In the genomic region with DNA sequence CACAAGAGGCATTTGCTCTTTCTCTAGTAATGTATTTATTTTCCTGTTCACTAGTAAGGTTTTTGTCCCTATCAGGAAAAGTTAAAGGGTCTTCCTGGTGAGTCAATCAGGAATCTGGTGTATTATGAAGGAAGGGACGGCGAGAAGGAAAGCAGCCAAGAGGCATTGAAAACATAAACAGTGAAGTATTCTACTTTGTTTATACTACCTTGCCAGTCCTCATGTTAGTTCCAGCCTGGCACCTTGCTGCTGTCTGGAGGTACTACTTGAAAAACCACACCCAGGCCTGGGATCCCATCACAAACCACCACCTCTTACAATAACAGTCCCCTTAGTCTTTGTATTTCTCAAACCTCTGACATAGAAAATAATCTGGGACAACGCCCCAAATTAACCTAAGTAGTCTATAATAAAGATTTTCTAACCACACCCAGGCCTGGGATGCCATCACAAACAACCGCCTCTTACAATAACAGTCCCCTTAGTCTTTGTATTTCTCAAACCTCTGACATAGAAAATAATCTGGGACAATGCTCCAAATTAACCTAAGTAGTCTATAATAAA, we compare ENCODE assay signal across 24 cellular contexts.
"Had no signal": no experiment of that assay in that cellular context is flagged by ENCODE, and none has a peak within 500 bp of the region (broad histone marks: within the 10 kb centered on the region; RNA-seq: fewer than 3 reads in every experiment).

No MANE protein-coding gene starts in this region.

- H3K9me3 ChIP-seq: body of pancreas, mucosa of descending colon, pancreas, psoas muscle, right atrium auricular region, thyroid gland, upper lobe of right lung had no signal

- H3K36me3 ChIP-seq: cardiac muscle cell, heart left ventricle, pancreas, right atrium auricular region, thyroid gland, upper lobe of right lung had no signal

- DNase-seq: activated CD4-positive, alpha-beta memory T cell treated with anti-CD3 and anti-CD28 coated beads for 36 hours; activated CD4-positive, alpha-beta T cell treated with anti-CD3 and anti-CD28 coated beads for 48 hours; activated effector memory CD4-positive, alpha-beta T cell treated with Interleukin-2 at 50 U/mL for 16 hours; activated naive CD4-positive, alpha-beta T cell treated with anti-CD3 and anti-CD28 coated beads, Interleukin-2, amount 50 U/mL, for 16 hours; activated naive CD8-positive, alpha-beta T cell treated with anti-CD3 and anti-CD28 coated beads, Interleukin-2, amount 50 U/mL, for 24 hours; activated T-cell treated with anti-CD3 and anti-CD28 coated beads, Interleukin-2, amount 50 U/mL, for 72 hours; body of pancreas; cortex of kidney; endodermal cell; heart left ventricle; islet precursor cell; left cardiac atrium; mesendoderm; nephron progenitor cell; pancreas; psoas muscle; stimulated activated CD4-positive, alpha-beta T cell treated with anti-CD3 and anti-CD28 coated beads, Interleukin-4, amount 100 ng/mL, for 24 hours; stimulated activated naive CD8-positive, alpha-beta T cell treated with anti-CD3 and anti-CD28 coated beads, Interleukin-15, Interleukin-2, amounts not matched to agents 100 U/mL and 50 U/mL, for 24 hours; thyroid gland; upper lobe of right lung had no signal

- H3K27ac ChIP-seq: body of pancreas, cardiac muscle cell, epithelial cell of prostate, heart left ventricle, pancreas, psoas muscle, right atrium auricular region, thyroid gland, upper lobe of right lung had no signal

- H3K27me3 ChIP-seq: body of pancreas, cardiac muscle cell, heart left ventricle, pancreas, right atrium auricular region, thyroid gland, upper lobe of right lung had no signal

- ATAC-seq: activated naive CD8-positive, alpha-beta T cell treated with anti-CD3 and anti-CD28 coated beads, Interleukin-2, amount 50 U/mL, for 24 hours; activated T-cell treated with anti-CD3 and anti-CD28 coated beads, Interleukin-2, amount 50 U/mL, for 72 hours; body of pancreas; heart left ventricle; left cardiac atrium; mucosa of descending colon; pancreas; psoas muscle; stimulated activated naive CD8-positive, alpha-beta T cell treated with anti-CD3 and anti-CD28 coated beads, Interleukin-15, Interleukin-2, amounts not matched to agents 100 U/mL and 50 U/mL, for 24 hours; upper lobe of right lung had no signal

- H3K4me3 ChIP-seq: body of pancreas, cardiac muscle cell, heart left ventricle, mucosa of descending colon, pancreas, psoas muscle, right atrium auricular region, thyroid gland, upper lobe of right lung had no signal

- H3K4me1 ChIP-seq: body of pancreas, heart left ventricle, pancreas, psoas muscle, right atrium auricular region had no signal

- FAIRE-seq: pancreas had no signal
